Comparison of ENCODE assay signal across 24 cellular contexts in genomic region chr13:69108486-69108885, GRCh38.
"Had no signal": no experiment of that assay in that cellular context is flagged by ENCODE, and none has a peak within 500 bp of the region (broad histone marks: within the 10 kb centered on the region; RNA-seq: fewer than 3 reads in every experiment).

No MANE protein-coding gene starts in this region.

- H3K27ac Mint-ChIP-seq: activated CD4-positive, alpha-beta memory T cell treated with anti-CD3 and anti-CD28 coated beads, Interleukin-2, amount 10 ng/mL, durations not matched to agents 7 days and 5 days; activated CD8-positive, alpha-beta memory T cell treated with anti-CD3 and anti-CD28 coated beads, Interleukin-2, amount 10 ng/mL, durations not matched to agents 7 days and 5 days; activated naive CD8-positive, alpha-beta T cell treated with anti-CD3 and anti-CD28 coated beads for 36 hours; brain; mesothelial cell of epicardium; nephron; progenitor cell of endocrine pancreas; WTC11 had no signal

- H3K4me1 ChIP-seq: gastrocnemius medialis had no signal

- H3K27ac ChIP-seq: coronary artery, gastrocnemius medialis had no signal

- H3K27me3 Mint-ChIP-seq: activated CD4-positive, alpha-beta memory T cell treated with anti-CD3 and anti-CD28 coated beads, Interleukin-2, amount 10 ng/mL, durations not matched to agents 7 days and 5 days; activated CD8-positive, alpha-beta memory T cell treated with anti-CD3 and anti-CD28 coated beads, Interleukin-2, amount 10 ng/mL, durations not matched to agents 7 days and 5 days; activated naive CD8-positive, alpha-beta T cell treated with anti-CD3 and anti-CD28 coated beads for 36 hours; progenitor cell of endocrine pancreas had no signal

- H3K36me3 Mint-ChIP-seq: activated CD8-positive, alpha-beta memory T cell treated with anti-CD3 and anti-CD28 coated beads, Interleukin-2, amount 10 ng/mL, durations not matched to agents 7 days and 5 days; activated naive CD8-positive, alpha-beta T cell treated with anti-CD3 and anti-CD28 coated beads for 36 hours had no signal

- ATAC-seq: activated CD8-positive, alpha-beta memory T cell treated with anti-CD3 and anti-CD28 coated beads, Interleukin-2, amount 10 ng/mL, durations not matched to agents 7 days and 5 days; esophagus mucosa; gastrocnemius medialis; left lobe of liver; WTC11 had no signal

- H3K4me3 ChIP-seq: coronary artery, gastrocnemius medialis had no signal

- DNase-seq: activated CD4-positive, alpha-beta memory T cell treated with anti-CD3 and anti-CD28 coated beads, Interleukin-2, amount 10 ng/mL, durations not matched to agents 7 days and 5 days; activated CD4-positive, alpha-beta T cell treated with anti-CD3 and anti-CD28 coated beads for 4 hours; activated CD8-positive, alpha-beta memory T cell treated with anti-CD3 and anti-CD28 coated beads, Interleukin-2, amount 10 ng/mL, durations not matched to agents 7 days and 5 days; activated naive CD4-positive, alpha-beta T cell; activated naive CD8-positive, alpha-beta T cell treated with anti-CD3 and anti-CD28 coated beads for 36 hours; amniotic stem cell; caudate nucleus; gastrocnemius medialis; head of caudate nucleus; kidney; nucleus accumbens; stimulated activated CD4-positive, alpha-beta T cell treated with anti-CD3 and anti-CD28 coated beads, Interleukin-12 subunit alpha, Interleukin-12 subunit beta, amount 100 ng/mL, for 4 hours; stimulated activated CD4-positive, alpha-beta T cell treated with anti-CD3 and anti-CD28 coated beads, Interleukin-1b, Interleukin-23, amount 100 ng/mL, for 48 hours; stimulated activated CD8-positive, alpha-beta memory T cell treated with anti-CD3 and anti-CD28 coated beads, Interleukin-4, amount 100 ng/mL, for 48 hours; stimulated activated naive CD4-positive, alpha-beta T cell had no signal

- H3K9me3 ChIP-seq: gastrocnemius medialis had no signal

- H3K27me3 ChIP-seq: gastrocnemius medialis had no signal

- FAIRE-seq: kidney, TTC549 had no signal

- H3K4me1 Mint-ChIP-seq: activated CD4-positive, alpha-beta memory T cell treated with anti-CD3 and anti-CD28 coated beads, Interleukin-2, amount 10 ng/mL, durations not matched to agents 7 days and 5 days; activated CD8-positive, alpha-beta memory T cell treated with anti-CD3 and anti-CD28 coated beads, Interleukin-2, amount 10 ng/mL, durations not matched to agents 7 days and 5 days; activated naive CD8-positive, alpha-beta T cell treated with anti-CD3 and anti-CD28 coated beads for 36 hours; brain; mesothelial cell of epicardium; nephron had no signal

- H3K4me3 Mint-ChIP-seq: activated CD4-positive, alpha-beta memory T cell treated with anti-CD3 and anti-CD28 coated beads, Interleukin-2, amount 10 ng/mL, durations not matched to agents 7 days and 5 days; activated CD8-positive, alpha-beta memory T cell treated with anti-CD3 and anti-CD28 coated beads, Interleukin-2, amount 10 ng/mL, durations not matched to agents 7 days and 5 days; activated naive CD8-positive, alpha-beta T cell treated with anti-CD3 and anti-CD28 coated beads for 36 hours; brain; mesothelial cell of epicardium; nephron; WTC11 had no signal

- H3K36me3 ChIP-seq: gastrocnemius medialis had no signal
